ENCODE assay signal across 10 cellular contexts in the genomic region with DNA sequence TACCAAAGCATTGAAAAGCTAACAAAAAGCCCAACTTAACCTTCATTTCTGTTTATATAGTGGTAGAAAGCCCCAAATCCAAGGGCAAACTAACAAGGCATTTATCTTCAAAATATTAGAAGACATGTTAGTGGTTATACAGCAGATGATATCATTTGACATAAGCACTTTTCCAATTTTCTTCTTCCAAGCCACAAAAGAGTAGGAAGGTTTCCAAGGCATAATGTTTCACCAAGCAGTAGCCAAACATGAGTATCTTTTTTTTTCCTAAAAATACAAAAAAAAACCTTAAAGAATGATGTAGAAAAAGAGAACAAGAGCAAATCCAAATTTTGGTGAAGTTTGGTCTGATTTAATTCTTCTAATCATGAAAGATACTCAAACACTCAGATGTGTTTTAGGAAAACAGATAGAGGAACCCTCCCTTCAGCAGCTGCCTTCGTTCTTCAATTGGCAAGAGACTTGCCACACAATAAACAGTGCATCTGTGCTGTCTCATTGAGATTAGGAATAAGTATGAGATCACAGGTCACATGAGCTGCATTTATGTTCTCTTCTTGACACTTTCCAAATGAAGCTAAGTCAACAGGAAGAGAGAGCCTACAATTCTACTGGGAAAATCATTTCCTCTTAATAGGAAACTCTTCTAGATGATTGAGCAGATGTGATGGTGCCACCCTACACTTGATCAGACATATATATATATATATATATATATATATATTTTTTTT.
DNase-seq lines count a peak whose midpoint lies in the region; FAIRE-seq and TF ChIP-seq lines count a peak whose summit lies in the region.
"Had no signal": no experiment of that assay in that cellular context is flagged by ENCODE, and none has a peak within 500 bp of the region (broad histone marks: within the 10 kb centered on the region; RNA-seq: fewer than 3 reads in every experiment).

No MANE protein-coding gene starts in this region.

- no peaks in the 10 kb centered on the region for H3K27me3 Mint-ChIP-seq in endodermal cell (ENCODE audit: insufficient read depth)

- H3K36me3 ChIP-seq in endodermal cell (ENCODE audit: control insufficient read depth, insufficient read depth, low read length), result peaks cover 65% of the 10 kb centered on the region

- H3K27ac ChIP-seq in endodermal cell (ENCODE audit: low read depth, low read length), result no peak overlapping the region

- peaks cover 3% of the 10 kb centered on the region for H3K9me3 Mint-ChIP-seq in endodermal cell

- DNase-seq in GM03348 (ENCODE audit: low spot score), result peak; percentile 35
- DNase-seq in RKO (ENCODE audit: low spot score), result peak; percentile 28
- DNase-seq in fibroblast of the conjunctiva (ENCODE audit: low read depth), result peak; percentile 28
- DNase-seq in putamen (ENCODE audit: low spot score), result peak; percentile 86
- no peak for DNase-seq in NCI-H526 (lab: John Stamatoyannopoulos, UW)
- no peak for DNase-seq in endodermal cell
- no peak for DNase-seq in HTR-8/SVneo (ENCODE audit: insufficient read length, low spot score)
- no peak for DNase-seq in H54 (ENCODE audit: insufficient read length, low spot score)

- no peak for TF ChIP-seq CTCF in endodermal cell (conservative IDR thresholded peaks at IDR 0.05)

- no peak overlapping the region for H3K9ac ChIP-seq in endodermal cell (ENCODE audit: extremely low read depth, low read length, poor library complexity, severe bottlenecking)

- H3K36me3 Mint-ChIP-seq in endodermal cell (ENCODE audit: low read depth), result peaks cover 65% of the 10 kb centered on the region

- FAIRE-seq in HTR-8/SVneo (lab: Jason Lieb, UNC) (no peak), H54 (lab: Jason Lieb, UNC) (no peak)
- FAIRE-seq: G401.6, RCC 7860 had no signal

- no peaks in the 10 kb centered on the region for H3K27me3 ChIP-seq in endodermal cell (ENCODE audit: control insufficient read depth, insufficient read depth, low read length, poor library complexity, severe bottlenecking)

- H3K27ac Mint-ChIP-seq in endodermal cell, result no peak overlapping the region

- no peaks in the 10 kb centered on the region for H3K9me3 ChIP-seq in endodermal cell (ENCODE audit: control insufficient read depth, low read length)

- 94 to 100% methylated on average over 1 of the region's 1 CpG for WGBS in endodermal cell (ENCODE audit: insufficient coverage in 1 of 2, insufficient read length in 1 of 2), 2 experiments

- no peak overlapping the region for H3K4me3 Mint-ChIP-seq in endodermal cell

- no peaks in the 10 kb centered on the region for H3K4me1 Mint-ChIP-seq in endodermal cell

- no peak for TF ChIP-seq POLR2A in H54 (IDR thresholded peaks at IDR 0.05; ENCODE audit: low read depth, low read length)

- no peaks in the 10 kb centered on the region for H3K4me1 ChIP-seq in endodermal cell (ENCODE audit: control insufficient read depth, insufficient read depth, low read length)

- H3K4me3 ChIP-seq in endodermal cell (ENCODE audit: low read length), result no peak overlapping the region

Comparison
In these comparisons a context has a peak if more than half of its experiments do, and no peak if none do; other contexts are left out.
1. DNase-seq: peak in GM03348 (single experiment), RKO (single experiment), fibroblast of the conjunctiva (single experiment) and putamen (single experiment); none in NCI-H526 (0 of 2), endodermal cell (single experiment), HTR-8/SVneo (single experiment) and H54 (single experiment).